20 cellular contexts compared by ENCODE assay signal in genomic region chr16:54177857-54178490, GRCh38.
A peak's percentile ranks its signal among the peaks of the same experiment; 100 is the strongest.
DNase-seq lines count a peak whose midpoint lies in the region; ATAC-seq, FAIRE-seq and TF ChIP-seq lines count a peak whose summit lies in the region.
"Had no signal": no experiment of that assay in that cellular context is flagged by ENCODE, and none has a peak within 500 bp of the region (broad histone marks: within the 10 kb centered on the region; RNA-seq: fewer than 3 reads in every experiment).

No MANE protein-coding gene starts in this region.

- H3K9ac ChIP-seq in HepG2 (ENCODE audit: insufficient read depth, low read depth, low read length): peak overlapping the region; percentile 35; the same call in 1 of the 2 replicates
- H3K9ac ChIP-seq in neuronal stem cell (ENCODE audit: low read depth, low read length, poor library complexity): no peak overlapping the region

- 85% methylated on average over 11 of the region's 11 CpGs for WGBS in HepG2 (ENCODE audit: low lambda C conversion rate)
- WGBS in right lobe of liver (ENCODE audit: insufficient coverage, low coverage, low lambda C conversion rate, missing lambda C conversion rate): 73% methylated on average over 11 of the region's 11 CpGs
- 71% methylated on average over 11 of the region's 11 CpGs for WGBS in hepatocyte (ENCODE audit: low lambda C conversion rate, missing lambda C conversion rate)
- no CpG with 5 or more reads among the region's 11 CpGs for WGBS in neuronal stem cell (ENCODE audit: extremely low coverage in 2 of 2, insufficient read length in 2 of 2, insufficient replicate concordance in 1 of 2), 2 donors

- ATAC-seq in HepG2 (no peak), right lobe of liver (no peak), GM19467 (IDR thresholded peaks at IDR 0.05; ENCODE audit: unreplicated experiment) (no peak)
- ATAC-seq: Panc1 had no signal

- no peaks in the 10 kb centered on the region for H4K20me1 ChIP-seq in HepG2 (ENCODE audit: insufficient read depth, low read length)
- H4K20me1 ChIP-seq in hepatocyte (ENCODE audit: insufficient read depth, poor library complexity, severe bottlenecking): no peaks in the 10 kb centered on the region

- no peak overlapping the region for H2AK5ac ChIP-seq in neuronal stem cell (ENCODE audit: low read depth, low read length)

- DNase-seq in HepG2 (ENCODE audit: low spot score) (no peak), right lobe of liver (no peak), hepatocyte (ENCODE audit: low spot score) (no peak), neuronal stem cell (ENCODE audit: low spot score) (no peak), GM10248 (ENCODE audit: extremely low spot score) (no peak)
- DNase-seq in stimulated activated CD4-positive, alpha-beta T cell treated with anti-CD3 and anti-CD28 coated beads, Interleukin-2, amount 100 ng/mL, for 48 hours: no peak
- DNase-seq: CD4-positive, CD25-positive, alpha-beta regulatory T cell; DND-41; GOT3; HCEC 1CT; KBM-7; NCI-H1436 treated with DMSO at 0.1 percent for 48 hours; NCI-H2029; NCI-H226; NCI-H524 treated with DMSO at 0.1 percent for 48 hours; NCI-H82 had no signal

- H3K9me2 ChIP-seq in hepatocyte (replicated peaks; ENCODE audit: insufficient read depth): no peaks in the 10 kb centered on the region

- H3K18ac ChIP-seq in neuronal stem cell (ENCODE audit: low read length): no peak overlapping the region

- H3K36me3 ChIP-seq in HepG2 (replicated peaks in 1 of 2; ENCODE audit: control insufficient read depth in 1 of 2, insufficient read depth in 2 of 2, low read length in 2 of 2) (no peaks in the 10 kb centered on the region), right lobe of liver (no peaks in the 10 kb centered on the region), hepatocyte (replicated peaks; ENCODE audit: insufficient read depth, low read depth) (no peaks in the 10 kb centered on the region), neuronal stem cell (replicated peaks in 1 of 2; ENCODE audit: control insufficient read depth in 2 of 2, insufficient read depth in 2 of 2, low read length in 2 of 2) (no peaks in the 10 kb centered on the region)

- no peak for TF ChIP-seq RAD21 in HepG2 (CRISPR knock-in tag; IDR thresholded peaks at IDR 0.05)

- no peak overlapping the region for H3K4me2 ChIP-seq in HepG2 (ENCODE audit: low read depth, low read length)
- H3K4me2 ChIP-seq in hepatocyte: peak overlapping the region; percentile 54
- no peak overlapping the region for H3K4me2 ChIP-seq in neuronal stem cell (ENCODE audit: insufficient read depth, low read length, poor library complexity, severe bottlenecking)

- H3K4ac ChIP-seq in neuronal stem cell (ENCODE audit: low read length): no peak overlapping the region

- no peak for FAIRE-seq in HepG2 (lab: Jason Lieb, UNC)
- FAIRE-seq: GM12891 had no signal

- POLR2A ChIA-PET in HepG2 (lab: Yijun Ruan, JAX) (interaction anchor here (0.8 to 6.1 kb wide), 2 partner anchors 12 to 107 kb away, joined by 3 to 61 read pairs; no protein-coding TSS in a partner anchor), GM10248 (lab: Yijun Ruan, JAX) (no interaction called here)

- H3K14ac ChIP-seq in neuronal stem cell (ENCODE audit: low read length): no peak overlapping the region

- H3K27ac ChIP-seq in HepG2 (ENCODE audit: extremely low read length, insufficient read depth, low read length): peak overlapping the region; percentile 97
- peak overlapping the region in 1 of 3 donors; percentile 43 for H3K27ac ChIP-seq in right lobe of liver
- H3K27ac ChIP-seq in hepatocyte: no peak overlapping the region
- no peak overlapping the region for H3K27ac ChIP-seq in neuronal stem cell (replicated peaks; ENCODE audit: low read length)
- H3K27ac ChIP-seq: HL-60 had no signal

- H3K23ac ChIP-seq in neuronal stem cell (ENCODE audit: low read depth, low read length, poor library complexity): no peak overlapping the region

- no peak overlapping the region for H4K91ac ChIP-seq in neuronal stem cell (ENCODE audit: low read depth, low read length, poor library complexity)

- no peak overlapping the region for H2BK15ac ChIP-seq in neuronal stem cell (ENCODE audit: low read length)

- intact Hi-C loops in HepG2 (cut with micrococcal nuclease; ENCODE audit: unreplicated experiment) (loop anchor here (2.0 to 10.0 kb wide), 5 partner anchors 89 to 633 kb away; no protein-coding TSS in a partner anchor), right lobe of liver (cut with DNase I) (no loop called here)

- TF ChIP-seq POLR2A in HepG2 (IDR thresholded peaks at IDR 0.05; ENCODE audit: insufficient read depth in 1 of 2, low read depth in 2 of 2, low read length in 2 of 2) (no peak), right lobe of liver (IDR thresholded peaks at IDR 0.05) (no peak)

- no peaks in the 10 kb centered on the region for H3K27me3 ChIP-seq in HepG2 (ENCODE audit: control insufficient read depth in 1 of 2, insufficient read depth in 2 of 2, low read length in 2 of 2)
- no peaks in the 10 kb centered on the region for H3K27me3 ChIP-seq in right lobe of liver
- no peaks in the 10 kb centered on the region for H3K27me3 ChIP-seq in hepatocyte
- peaks cover 0 to 9% (median 2%) of the 10 kb centered on the region in 3 experiments for H3K27me3 ChIP-seq in neuronal stem cell (ENCODE audit: control insufficient read depth in 3 of 3, insufficient read depth in 3 of 3, low read depth in 1 of 3, low read length in 3 of 3)

- H2BK12ac ChIP-seq in neuronal stem cell (ENCODE audit: low read length): no peak overlapping the region

- H3K4me3 ChIP-seq in HepG2 (replicated peaks in 1 of 3; ENCODE audit: insufficient read depth in 1 of 3, low read depth in 2 of 3, low read length in 3 of 3): no peak overlapping the region
- no peak overlapping the region for H3K4me3 ChIP-seq in right lobe of liver
- no peak overlapping the region for H3K4me3 ChIP-seq in hepatocyte
- no peak overlapping the region for H3K4me3 ChIP-seq in neuronal stem cell (ENCODE audit: low read length in 2 of 2)

- CTCF ChIA-PET in HepG2 (lab: Yijun Ruan, JAX; ENCODE audit: low intra/inter-chr PET ratio, low total read pairs): no interaction called here
- CTCF ChIA-PET in GM10248 (lab: Yijun Ruan, JAX): no interaction called here

- H3K79me2 ChIP-seq in HepG2 (ENCODE audit: insufficient read depth, low read length) (no peaks in the 10 kb centered on the region), hepatocyte (no peaks in the 10 kb centered on the region)

- H3K79me1 ChIP-seq in neuronal stem cell (ENCODE audit: low read depth, low read length): no peaks in the 10 kb centered on the region

- TF ChIP-seq EP300 in HepG2 (IDR thresholded peaks at IDR 0.05; ENCODE audit: low read depth in 2 of 2, low read length in 2 of 2): no peak
- no peak for TF ChIP-seq EP300 in HepG2 (CRISPR knock-in tag; IDR thresholded peaks at IDR 0.05; ENCODE audit: borderline replicate concordance)

- H2BK5ac ChIP-seq in neuronal stem cell (ENCODE audit: low read length): no peak overlapping the region

- H3K9me3 ChIP-seq in HepG2 (ENCODE audit: low read length) (no peaks in the 10 kb centered on the region), right lobe of liver (no peaks in the 10 kb centered on the region), hepatocyte (ENCODE audit: low read depth) (no peaks in the 10 kb centered on the region), neuronal stem cell (replicated peaks in 1 of 2; ENCODE audit: control insufficient read depth in 2 of 2, insufficient read depth in 1 of 2, low read depth in 1 of 2, low read length in 2 of 2) (no peaks in the 10 kb centered on the region)

- H3K4me1 ChIP-seq in HepG2 (ENCODE audit: insufficient read depth, low read length) (peaks cover 98% of the 10 kb centered on the region), right lobe of liver (peaks cover 0 to 43% (median 22%) of the 10 kb centered on the region in 4 donors), hepatocyte (ENCODE audit: insufficient read depth) (peaks cover 38% of the 10 kb centered on the region), neuronal stem cell (ENCODE audit: control insufficient read depth in 2 of 2, insufficient read depth in 1 of 2, low read depth in 1 of 2, low read length in 2 of 2) (peaks cover 19 to 43% of the 10 kb centered on the region in 2 donors)

- no TSS peak for BruUV-seq in HepG2 (replicated peaks; lab: Mats Ljungman, UMichigan)

- no peak overlapping the region for H2BK120ac ChIP-seq in neuronal stem cell (ENCODE audit: low read depth, low read length)

- TF ChIP-seq CTCF in HepG2 (CRISPR knock-in tag; IDR thresholded peaks at IDR 0.05): no peak
- no peak for TF ChIP-seq CTCF in right lobe of liver (IDR thresholded peaks at IDR 0.05)
- TF ChIP-seq CTCF in hepatocyte (IDR thresholded peaks at IDR 0.05; ENCODE audit: poor library complexity): no peak
- TF ChIP-seq CTCF in GM10248 (IDR thresholded peaks at IDR 0.05; ENCODE audit: control extremely low read depth, extremely low read depth, low read depth, missing control alignments): no peak

- H2AFZ ChIP-seq in HepG2 (ENCODE audit: low read length): no peak overlapping the region
- H2AFZ ChIP-seq in hepatocyte: no peak overlapping the region
- peak overlapping the region; percentile 18 for H2AFZ ChIP-seq in neuronal stem cell (ENCODE audit: low read length)

- in situ Hi-C loops in HepG2 (cut with HindIII; ENCODE audit: extremely low pct_ligation_motif_present, low pct_unique_long_range_greater_than_20kb): loop anchor here (5.0 to 25.0 kb wide), 2 partner anchors 96 to 416 kb away; no protein-coding TSS in a partner anchor

- H4K8ac ChIP-seq in neuronal stem cell (ENCODE audit: low read depth, low read length): no peak overlapping the region

TF ChIP-seq in HepG2, 621 proteins besides CTCF, POLR2A, EP300 and RAD21:
- TF ChIP-seq ZFX (CRISPR knock-in tag; IDR thresholded peaks at IDR 0.05; ENCODE audit: low read depth) (no peak), ETV6 (CRISPR knock-in tag; conservative IDR thresholded peaks at IDR 0.05) (no peak), ZBTB38 (CRISPR knock-in tag; IDR thresholded peaks at IDR 0.05) (peak; percentile 10; the same call in 1 of the 2 replicates), ZNF430 (CRISPR knock-in tag; IDR thresholded peaks at IDR 0.05) (0 out of 2 replicates have a peak, but pooled peaks have one; percentile 37), PRPF4 (IDR thresholded peaks at IDR 0.05; ENCODE audit: low read depth, low read length, poor library complexity, severe bottlenecking) (peak; percentile 10)
- TF ChIP-seq, protein P1, sequence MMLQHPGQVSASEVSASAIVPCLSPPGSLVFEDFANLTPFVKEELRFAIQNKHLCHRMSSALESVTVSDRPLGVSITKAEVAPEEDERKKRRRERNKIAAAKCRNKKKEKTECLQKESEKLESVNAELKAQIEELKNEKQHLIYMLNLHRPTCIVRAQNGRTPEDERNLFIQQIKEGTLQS (CRISPR knock-in tag; IDR thresholded peaks at IDR 0.05): no peak
